ENCODE assay signal across 6 cellular contexts in genomic region chr3:37391679-37392078, GRCh38.
"Had no signal": no experiment of that assay in that cellular context is flagged by ENCODE, and none has a peak within 500 bp of the region (broad histone marks: within the 10 kb centered on the region; RNA-seq: fewer than 3 reads in every experiment).

No MANE protein-coding gene starts in this region.

- H3K27me3 Mint-ChIP-seq: IgD-negative memory B cell had no signal

- FAIRE-seq: HTR-8/SVneo had no signal

- H3K4me3 Mint-ChIP-seq: IgD-negative memory B cell had no signal

- H3K27ac ChIP-seq: KMS-11 had no signal

- H3K4me2 ChIP-seq: KMS-11 had no signal

- DNase-seq: IMR-90, KBM-7, KG1 had no signal

- H3K27ac Mint-ChIP-seq: IgD-negative memory B cell had no signal

- H3K9ac ChIP-seq: KMS-11 had no signal
